In the genomic region with DNA sequence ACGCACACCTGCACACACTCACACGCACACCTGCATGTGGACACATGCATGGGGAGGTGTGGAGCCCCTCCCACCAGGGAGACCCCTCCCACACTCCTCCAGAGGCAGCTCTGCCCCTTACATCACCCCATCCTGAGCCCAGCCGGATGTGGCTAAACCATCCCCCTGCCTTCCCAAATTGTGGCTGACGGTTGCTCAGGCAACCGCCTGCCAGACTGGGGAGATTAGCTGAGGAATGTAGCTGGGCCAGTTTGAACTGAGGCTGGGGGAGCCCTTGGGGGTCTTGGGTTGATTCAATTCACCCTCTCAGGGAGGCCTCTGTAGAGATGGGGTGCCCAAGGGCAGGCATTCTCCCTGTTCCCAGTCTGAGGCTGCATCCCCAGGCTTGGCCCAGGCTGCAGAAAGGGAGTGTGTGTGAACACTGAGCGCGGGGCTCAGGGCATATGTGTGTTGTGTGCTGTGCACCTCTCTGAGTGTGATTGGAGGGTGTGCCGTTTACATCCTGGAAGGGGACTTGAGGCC, we compare ENCODE assay signal across 15 cellular contexts. TPM values are rescaled to one million over a fixed set of nuclear protein-coding genes. Genes with fewer than 3 reads are reported as not detected.
DNase-seq lines count a peak whose midpoint lies in the region; ATAC-seq and TF ChIP-seq lines count a peak whose summit lies in the region.
"Had no signal": no experiment of that assay in that cellular context is flagged by ENCODE, and none has a peak within 500 bp of the region (broad histone marks: within the 10 kb centered on the region; RNA-seq: fewer than 3 reads in every experiment).

No MANE protein-coding gene starts in this region.

- H3K27ac Mint-ChIP-seq in mesothelial cell of epicardium, result peak overlapping the region; percentile 99
- H3K27ac Mint-ChIP-seq: activated B cell treated with CpG ODN at 0.5 μM for 24 hours; CD4-positive, alpha-beta T cell; dendritic cell treated with granulocyte-macrophage colony-stimulating factor and Interleukin-4, amounts not matched to agents 40 ng/mL and 50 ng/mL, for 4 days; stimulated activated naive CD8-positive, alpha-beta T cell treated with anti-CD3 and anti-CD28 coated beads, Interleukin-15, Interleukin-2, amounts not matched to agents 100 ng/mL and 50 ng/mL, for 24 hours had no signal

- peaks cover 67% of the 10 kb centered on the region for H3K4me1 Mint-ChIP-seq in mesothelial cell of epicardium
- H3K4me1 Mint-ChIP-seq: activated B cell treated with CpG ODN at 0.5 μM for 24 hours had no signal

- H3K27me3 Mint-ChIP-seq in mesothelial cell of epicardium (ENCODE audit: low read depth), result no peaks in the 10 kb centered on the region

- no peak for TF ChIP-seq CTCF in mesothelial cell of epicardium (IDR thresholded peaks at IDR 0.05; ENCODE audit: unreplicated experiment)

- peak; percentile 66 for DNase-seq in D341Med (ENCODE audit: low spot score)
- DNase-seq in M059J (ENCODE audit: low read depth), result peak; percentile 76
- DNase-seq in ecto neural progenitor cell (ENCODE audit: low spot score), result peak; percentile 84
- DNase-seq in mesothelial cell of epicardium (ENCODE audit: low spot score in 2 of 2, unreplicated experiment in 2 of 2), result peak in 1 of 2 experiments; percentile 74
- no peak for DNase-seq in effector CD8-positive, alpha-beta T cell (lab: John Stamatoyannopoulos, UW)
- DNase-seq: activated B cell treated with CpG ODN at 0.5 μM for 24 hours; CD4-positive, alpha-beta T cell; heart left ventricle; NCI-H2029; stimulated activated CD4-positive, alpha-beta T cell treated with anti-CD3 and anti-CD28 coated beads, Interleukin-2, amount 100 ng/mL, for 24 hours had no signal

- no peaks in the 10 kb centered on the region for H3K36me3 Mint-ChIP-seq in mesothelial cell of epicardium

- H3K4me3 Mint-ChIP-seq in mesothelial cell of epicardium, result peak overlapping the region; percentile 36
- H3K4me3 Mint-ChIP-seq: activated B cell treated with CpG ODN at 0.5 μM for 24 hours; CD4-positive, alpha-beta T cell; dendritic cell treated with granulocyte-macrophage colony-stimulating factor and Interleukin-4, amounts not matched to agents 40 ng/mL and 50 ng/mL, for 4 days; stimulated activated naive CD8-positive, alpha-beta T cell treated with anti-CD3 and anti-CD28 coated beads, Interleukin-15, Interleukin-2, amounts not matched to agents 100 ng/mL and 50 ng/mL, for 24 hours had no signal

- H3K9me3 Mint-ChIP-seq in mesothelial cell of epicardium, result no peaks in the 10 kb centered on the region
- H3K9me3 Mint-ChIP-seq: activated B cell treated with CpG ODN at 0.5 μM for 24 hours; CD4-positive, alpha-beta T cell; dendritic cell treated with granulocyte-macrophage colony-stimulating factor and Interleukin-4, amounts not matched to agents 40 ng/mL and 50 ng/mL, for 4 days; stimulated activated naive CD8-positive, alpha-beta T cell treated with anti-CD3 and anti-CD28 coated beads, Interleukin-15, Interleukin-2, amounts not matched to agents 100 ng/mL and 50 ng/mL, for 24 hours had no signal

- ATAC-seq in GM19467 (IDR thresholded peaks at IDR 0.05; ENCODE audit: unreplicated experiment) (no peak), HG02759 (IDR thresholded peaks at IDR 0.05; ENCODE audit: unreplicated experiment) (no peak), HG02870 (IDR thresholded peaks at IDR 0.05; ENCODE audit: unreplicated experiment) (no peak)
- ATAC-seq: heart left ventricle had no signal

RNA-seq across cellular contexts. Expression of gene PTPRU, which starts 12.9 kb away (rescaled TPM):
- total RNA-seq in M059J (2014; rRNA removed; shearing (Covaris generic)), result 3.3 and 3.4 TPM in 2 replicates
- 143 to 151 TPM (median 145 TPM) in 3 replicates for total RNA-seq in mesothelial cell of epicardium

RNA-seq across cellular contexts. Expression of gene MECR, which starts 18.5 kb away (rescaled TPM):
- total RNA-seq in M059J (2014; rRNA removed; shearing (Covaris generic)), result 13.8 and 14.3 TPM in 2 replicates
- 36.6 to 40.0 TPM (median 38.0 TPM) in 3 replicates for total RNA-seq in mesothelial cell of epicardium

Comparison
In these comparisons a context has a peak if more than half of its experiments do, and no peak if none do; other contexts are left out.
1. RNA of gene PTPRU, which starts 12.9 kb away (total RNA-seq): 143 to 151 TPM in mesothelial cell of epicardium; 3.3 to 3.4 TPM in M059J; every median in the first group is over 10 times any median in the second.